ENCODE assay signal across 21 cellular contexts in the genomic region with DNA sequence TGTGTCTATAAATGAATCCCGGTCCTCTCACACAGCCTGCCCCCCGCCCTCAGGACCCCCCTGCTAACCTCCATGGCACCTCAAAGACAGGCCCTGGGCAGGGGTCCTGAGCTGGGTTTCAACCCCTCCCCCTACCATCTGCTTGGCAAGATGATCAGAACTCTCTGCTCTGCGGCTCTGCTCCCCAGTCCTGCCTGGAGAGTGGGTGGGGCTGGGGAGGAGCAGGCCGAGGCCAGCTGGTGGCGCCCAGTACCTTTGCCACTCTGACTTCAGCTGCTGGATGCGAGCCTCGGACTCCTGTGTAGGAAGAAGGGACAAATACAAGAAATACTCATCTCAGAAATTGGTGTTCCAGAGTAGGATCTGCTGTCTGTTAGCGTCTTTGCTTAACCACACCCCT. TPM values are rescaled to one million over a fixed set of nuclear protein-coding genes. Genes with fewer than 3 reads are reported as not detected.
DNase-seq lines count a peak whose midpoint lies in the region; ATAC-seq and TF ChIP-seq lines count a peak whose summit lies in the region.
"Had no signal": no experiment of that assay in that cellular context is flagged by ENCODE, and none has a peak within 500 bp of the region (broad histone marks: within the 10 kb centered on the region; RNA-seq: fewer than 3 reads in every experiment).

No MANE protein-coding gene starts in this region.

- H3K4me1 Mint-ChIP-seq in T-cell (peaks cover 35 to 70% (median 61%) of the 10 kb centered on the region in 3 donors), progenitor cell of endocrine pancreas (ENCODE audit: low read depth) (no peaks in the 10 kb centered on the region)
- H3K4me1 Mint-ChIP-seq in effector memory CD8-positive, alpha-beta T cell (ENCODE audit: low read depth in 2 of 2) = peaks cover 25 to 29% of the 10 kb centered on the region in 2 donors

- H3K9me3 Mint-ChIP-seq in T-cell = no peaks in the 10 kb centered on the region
- no peaks in the 10 kb centered on the region for H3K9me3 Mint-ChIP-seq in effector memory CD8-positive, alpha-beta T cell
- H3K9me3 Mint-ChIP-seq in progenitor cell of endocrine pancreas (ENCODE audit: low read depth) = no peaks in the 10 kb centered on the region
- H3K9me3 Mint-ChIP-seq: nephron had no signal

- peak overlapping the region; percentile 75 to 81 for H3K27ac Mint-ChIP-seq in T-cell
- peak overlapping the region; percentile 52 to 95 for H3K27ac Mint-ChIP-seq in effector memory CD8-positive, alpha-beta T cell
- no peak overlapping the region for H3K27ac Mint-ChIP-seq in progenitor cell of endocrine pancreas
- H3K27ac Mint-ChIP-seq: nephron had no signal

- peaks cover 100% of the 10 kb centered on the region for H3K36me3 ChIP-seq in left ventricle myocardium inferior

- POLR2A ChIA-PET in T-cell (lab: Charles Lee) = no interaction called here

- DNase-seq in Right ventricle myocardium inferior (ENCODE audit: missing footprints) = peak; percentile 55
- no peak for DNase-seq in left ventricle myocardium inferior
- no peak for DNase-seq in T-cell
- DNase-seq in effector memory CD8-positive, alpha-beta T cell = no peak
- peak in 2 of 49 donors; percentile 27 to 42 for DNase-seq in substantia nigra (lab: John Stamatoyannopoulos, UW)
- DNase-seq in hypothalamus (lab: John Stamatoyannopoulos, UW) = no peak
- no peak for DNase-seq in progenitor cell of endocrine pancreas (ENCODE audit: low spot score, unreplicated experiment)
- DNase-seq in erythroblast (lab: John Stamatoyannopoulos, UW) = no peak
- DNase-seq: activated gamma-delta T cell, AML-193, DMS79, foreskin fibroblast, NCI-H1436, NCI-H510A treated with DMSO at 0.1 percent for 48 hours, OCI-M1, retina had no signal

- H3K4me3 ChIP-seq in left ventricle myocardium inferior = no peak overlapping the region
- H3K4me3 ChIP-seq: lung, SK-N-MC, suprapubic skin had no signal

- no peaks in the 10 kb centered on the region for H3K27me3 ChIP-seq in left ventricle myocardium inferior (ENCODE audit: low read depth)
- H3K27me3 ChIP-seq: suprapubic skin had no signal

- H3K4me3 Mint-ChIP-seq in T-cell (no peak overlapping the region), progenitor cell of endocrine pancreas (ENCODE audit: low read depth) (no peak overlapping the region)
- no peak overlapping the region for H3K4me3 Mint-ChIP-seq in effector memory CD8-positive, alpha-beta T cell
- H3K4me3 Mint-ChIP-seq: nephron had no signal

- no peaks in the 10 kb centered on the region for H3K27me3 Mint-ChIP-seq in T-cell
- H3K27me3 Mint-ChIP-seq in effector memory CD8-positive, alpha-beta T cell = no peaks in the 10 kb centered on the region
- no peaks in the 10 kb centered on the region for H3K27me3 Mint-ChIP-seq in progenitor cell of endocrine pancreas

- ATAC-seq in Right ventricle myocardium inferior (no peak), T-cell (replicated peaks in 1 of 4) (no peak)
- no peak for ATAC-seq in effector memory CD8-positive, alpha-beta T cell (replicated peaks)

- TF ChIP-seq CTCF in left ventricle myocardium inferior (IDR thresholded peaks at IDR 0.05; ENCODE audit: borderline replicate concordance) = no peak
- TF ChIP-seq CTCF in progenitor cell of endocrine pancreas (IDR thresholded peaks at IDR 0.05; ENCODE audit: unreplicated experiment) = no peak

- no peak overlapping the region for H3K27ac ChIP-seq in left ventricle myocardium inferior (replicated peaks)
- H3K27ac ChIP-seq in substantia nigra (ENCODE audit: low read depth, low read length, poor library complexity, severe bottlenecking) = peak overlapping the region; percentile 100
- H3K27ac ChIP-seq: KMS-11, SK-N-MC, suprapubic skin had no signal

- peaks cover 63% of the 10 kb centered on the region for H3K36me3 Mint-ChIP-seq in T-cell
- peaks cover 100% of the 10 kb centered on the region for H3K36me3 Mint-ChIP-seq in effector memory CD8-positive, alpha-beta T cell (ENCODE audit: insufficient read depth)
- peaks cover 14% of the 10 kb centered on the region for H3K36me3 Mint-ChIP-seq in progenitor cell of endocrine pancreas (ENCODE audit: insufficient read depth)

- TF ChIP-seq POLR2A in erythroblast (IDR thresholded peaks at IDR 0.05; ENCODE audit: low read length) = no peak

- H3K9me3 ChIP-seq in left ventricle myocardium inferior (replicated peaks) = no peaks in the 10 kb centered on the region
- H3K9me3 ChIP-seq: suprapubic skin had no signal

- intact Hi-C loops in Right ventricle myocardium inferior (cut with DNase I) = no loop called here
- intact Hi-C loops in left ventricle myocardium inferior (cut with micrococcal nuclease) = no loop called here

- peaks cover 23% of the 10 kb centered on the region for H3K4me1 ChIP-seq in left ventricle myocardium inferior

- CTCF ChIA-PET in T-cell (lab: Charles Lee) = interaction anchor here in 1 of 2 donors (0.6 kb wide), 1 partner anchor 98 kb away, joined by 4 read pairs; no protein-coding TSS in a partner anchor

RNA-seq across cellular contexts. Expression of gene SUN2, which starts 15.0 kb away (rescaled TPM):
- total RNA-seq in Right ventricle myocardium inferior = 126 TPM
- 116 TPM for total RNA-seq in left ventricle myocardium inferior
- total RNA-seq in T-cell = 1,000 to 10,000 TPM in 2 of 5 donors, 100 to 1,000 TPM in 3; 526 to 1,075 (median 979) TPM
- 61.8 and 66.1 TPM in 2 replicates for total RNA-seq in progenitor cell of endocrine pancreas

RNA-seq across cellular contexts. Expression of gene GTPBP1, which starts 35.0 kb away (rescaled TPM):
- total RNA-seq in Right ventricle myocardium inferior (26.8 TPM), left ventricle myocardium inferior (28.9 TPM), T-cell (100 to 1,000 TPM in 2 of 5 donors, 10 to 100 TPM in 3; 79.1 to 229 (median 83.3) TPM), progenitor cell of endocrine pancreas (64.0 and 64.9 TPM in 2 replicates)

RNA-seq across cellular contexts. Expression of gene JOSD1, which starts 40.0 kb away (rescaled TPM):
- total RNA-seq in Right ventricle myocardium inferior (17.5 TPM), left ventricle myocardium inferior (18.7 TPM), T-cell (100 to 1,000 TPM in 2 of 5 donors, 10 to 100 TPM in 3; 78.4 to 164 (median 83.5) TPM), progenitor cell of endocrine pancreas (40.6 and 46.3 TPM in 2 replicates)

RNA-seq across cellular contexts. Expression of gene DNAL4, which starts 53.2 kb away (rescaled TPM):
- total RNA-seq in Right ventricle myocardium inferior = 10.0 TPM
- 10.0 TPM for total RNA-seq in left ventricle myocardium inferior
- total RNA-seq in T-cell = 10 to 100 TPM in 2 of 5 donors, 1 to 10 TPM in 3; 5.4 to 13.0 (median 8.8) TPM
- total RNA-seq in progenitor cell of endocrine pancreas = 27.1 and 28.0 TPM in 2 replicates

RNA-seq across cellular contexts. Expression of gene TOMM22, which starts 59.0 kb away (rescaled TPM):
- total RNA-seq in Right ventricle myocardium inferior (66.3 TPM), left ventricle myocardium inferior (66.6 TPM), T-cell (10 to 100 TPM; 52.4 to 58.1 (median 53.3) TPM), progenitor cell of endocrine pancreas (68.7 and 76.5 TPM in 2 replicates)
